Comparison of ENCODE assay signal across 12 cellular contexts in the genomic region with DNA sequence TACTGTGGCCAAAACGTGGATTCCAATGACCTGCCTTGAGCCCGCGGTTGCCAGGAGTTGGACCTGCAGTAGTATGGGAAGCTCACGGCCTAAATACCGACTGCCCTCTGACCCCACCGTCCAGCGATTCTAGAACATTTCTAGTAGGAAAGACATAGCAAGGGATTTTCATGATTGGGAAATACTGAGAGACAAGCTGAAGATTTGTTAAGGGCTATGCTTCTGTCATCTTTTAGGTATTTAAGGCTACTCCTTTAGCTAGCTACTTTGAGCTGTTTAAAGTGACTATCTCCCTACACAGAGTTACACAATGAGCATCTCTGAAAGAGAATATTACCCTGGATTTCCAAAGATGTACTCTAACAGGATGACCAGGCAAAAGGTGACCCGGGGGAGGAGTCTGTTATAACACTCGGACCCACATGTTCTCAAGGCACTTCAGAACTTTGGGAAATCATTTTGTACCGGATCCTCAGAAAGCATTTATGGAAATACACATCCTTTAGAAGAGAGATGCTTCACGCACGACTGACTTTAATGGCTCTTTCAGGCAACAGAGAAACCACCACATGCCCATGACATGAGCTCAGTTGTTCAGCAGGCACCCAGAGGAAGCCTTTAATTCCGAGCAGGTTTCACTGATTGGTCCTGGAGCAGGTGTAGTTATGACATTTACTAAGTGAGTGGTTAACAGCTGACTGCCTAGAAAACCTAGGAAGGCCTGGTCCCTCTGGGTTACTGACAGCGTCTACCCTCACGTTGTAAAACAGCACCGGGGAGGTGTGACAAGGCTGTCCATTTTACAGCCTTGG. TPM values are rescaled to one million over a fixed set of nuclear protein-coding genes. Genes with fewer than 3 reads are reported as not detected.
DNase-seq lines count a peak whose midpoint lies in the region; ATAC-seq, FAIRE-seq and TF ChIP-seq lines count a peak whose summit lies in the region.
"Had no signal": no experiment of that assay in that cellular context is flagged by ENCODE, and none has a peak within 500 bp of the region (broad histone marks: within the 10 kb centered on the region; RNA-seq: fewer than 3 reads in every experiment).

No MANE protein-coding gene starts in this region.

- no peak overlapping the region for H3K4me3 Mint-ChIP-seq in activated T-helper 17 cell treated with anti-CD3 and anti-CD28 coated beads, Interleukin-2, amount 50 U/mL, for 72 hours

- peaks cover 73% of the 10 kb centered on the region for H3K36me3 Mint-ChIP-seq in activated T-helper 17 cell treated with anti-CD3 and anti-CD28 coated beads, Interleukin-2, amount 50 U/mL, for 72 hours (ENCODE audit: low read depth)

- H3K9ac ChIP-seq in HepG2 (ENCODE audit: insufficient read depth, low read depth, low read length) = no peak overlapping the region

- no peak for TF ChIP-seq RAD21 in HepG2 (CRISPR knock-in tag; IDR thresholded peaks at IDR 0.05)

- no peak for TF ChIP-seq EP300 in HepG2 (IDR thresholded peaks at IDR 0.05; ENCODE audit: low read depth in 2 of 2, low read length in 2 of 2)
- no peak for TF ChIP-seq EP300 in HepG2 (CRISPR knock-in tag; IDR thresholded peaks at IDR 0.05; ENCODE audit: borderline replicate concordance)

- H3K4me1 Mint-ChIP-seq in activated T-helper 17 cell treated with anti-CD3 and anti-CD28 coated beads, Interleukin-2, amount 50 U/mL, for 72 hours = peaks cover 19% of the 10 kb centered on the region

- no peak overlapping the region for H2AFZ ChIP-seq in HepG2 (ENCODE audit: low read length)

- CTCF ChIA-PET in A673 (lab: Charles Lee) = interaction anchor here (1.0 kb wide), 1 partner anchor 30 kb away, joined by 4 read pairs; a partner anchor contains a TSS
- CTCF ChIA-PET in HepG2 (lab: Yijun Ruan, JAX; ENCODE audit: low intra/inter-chr PET ratio, low total read pairs) = no interaction called here

- POLR2A ChIA-PET in A673 (lab: Charles Lee; ENCODE audit: low non-redundant PET) = interaction anchor here (1.8 kb wide), 1 partner anchor 36 kb away, joined by 4 read pairs; no protein-coding TSS in a partner anchor
- POLR2A ChIA-PET in HepG2 (lab: Yijun Ruan, JAX) = interaction anchor here (0.9 kb wide), 1 partner anchor 30 kb away, joined by 5 read pairs; a partner anchor contains a TSS

- no peak overlapping the region for H3K4me2 ChIP-seq in HepG2 (ENCODE audit: low read depth, low read length)

- H4K20me1 ChIP-seq in HepG2 (ENCODE audit: insufficient read depth, low read length) = peaks cover 14% of the 10 kb centered on the region; the same call in 1 of the 2 replicates

- no peak for FAIRE-seq in HepG2 (lab: Jason Lieb, UNC)
- FAIRE-seq: colon had no signal

- in situ Hi-C loops in HepG2 (cut with HindIII; ENCODE audit: extremely low pct_ligation_motif_present, low pct_unique_long_range_greater_than_20kb) = no loop called here

- peak; percentile 80 for DNase-seq in A673 (ENCODE audit: low spot score)
- DNase-seq in GM04503 (ENCODE audit: low read depth) = peak; percentile 61
- DNase-seq in HepG2 (ENCODE audit: low spot score) = no peak
- DNase-seq in NCI-H1694 treated with DMSO at 0.1 percent for 48 hours (lab: John Stamatoyannopoulos, UW) = no peak
- DNase-seq: activated CD4-positive, alpha-beta T cell treated with anti-CD3 and anti-CD28 coated beads for 48 hours; DMS153 had no signal

- WGBS in HepG2 (ENCODE audit: low lambda C conversion rate) = 95% methylated on average over 16 of the region's 16 CpGs

- peak overlapping the region; percentile 52 for H3K27ac Mint-ChIP-seq in activated T-helper 17 cell treated with anti-CD3 and anti-CD28 coated beads, Interleukin-2, amount 50 U/mL, for 72 hours

- H3K27me3 ChIP-seq in A673 (replicated peaks; ENCODE audit: insufficient read depth, low read depth, low read length, poor library complexity) (no peaks in the 10 kb centered on the region), HepG2 (ENCODE audit: control insufficient read depth in 1 of 2, insufficient read depth in 2 of 2, low read length in 2 of 2) (peaks cover 0 to under 1% of the 10 kb centered on the region in 2 experiments; a peak in 1 of 5 replicates)

- H3K27me3 Mint-ChIP-seq in activated T-helper 17 cell treated with anti-CD3 and anti-CD28 coated beads, Interleukin-2, amount 50 U/mL, for 72 hours = no peaks in the 10 kb centered on the region

- H3K36me3 ChIP-seq in A673 (ENCODE audit: insufficient read depth, low read length, poor library complexity, severe bottlenecking) (peaks cover 21% of the 10 kb centered on the region), HepG2 (replicated peaks in 1 of 2; ENCODE audit: control insufficient read depth in 1 of 2, insufficient read depth in 2 of 2, low read length in 2 of 2) (peaks cover 6 to 26% of the 10 kb centered on the region in 2 experiments; a peak in 3 of 5 replicates)

- no peaks in the 10 kb centered on the region for H3K9me3 ChIP-seq in A673 (ENCODE audit: low read depth, low read length, poor library complexity, severe bottlenecking)
- no peaks in the 10 kb centered on the region for H3K9me3 ChIP-seq in HepG2 (ENCODE audit: low read length)

- TF ChIP-seq CTCF in A673 (conservative IDR thresholded peaks at IDR 0.05; ENCODE audit: low read depth, low read length) (no peak), HepG2 (CRISPR knock-in tag; IDR thresholded peaks at IDR 0.05) (no peak)

- no peaks in the 10 kb centered on the region for H3K9me3 Mint-ChIP-seq in activated T-helper 17 cell treated with anti-CD3 and anti-CD28 coated beads, Interleukin-2, amount 50 U/mL, for 72 hours

- H3K27ac ChIP-seq in A673 (ENCODE audit: low read depth, low read length, poor library complexity, severe bottlenecking) (peak overlapping the region; percentile 3), HepG2 (ENCODE audit: extremely low read length, insufficient read depth, low read length) (no peak overlapping the region)

- peaks cover 39% of the 10 kb centered on the region for H3K4me1 ChIP-seq in A673 (ENCODE audit: insufficient read depth, low read length, poor library complexity, severe bottlenecking)
- peaks cover 36% of the 10 kb centered on the region for H3K4me1 ChIP-seq in HepG2 (ENCODE audit: insufficient read depth, low read length)

- no peak for TF ChIP-seq POLR2A in HepG2 (IDR thresholded peaks at IDR 0.05; ENCODE audit: insufficient read depth in 1 of 2, low read depth in 2 of 2, low read length in 2 of 2)

- H3K79me2 ChIP-seq in HepG2 (ENCODE audit: insufficient read depth, low read length) = peaks cover 54% of the 10 kb centered on the region

- no peak overlapping the region for H3K4me3 ChIP-seq in A673 (ENCODE audit: low read depth, low read length, poor library complexity, severe bottlenecking)
- H3K4me3 ChIP-seq in HepG2 (replicated peaks in 1 of 3; ENCODE audit: insufficient read depth in 1 of 3, low read depth in 2 of 3, low read length in 3 of 3) = no peak overlapping the region
- H3K4me3 ChIP-seq: lung had no signal

- intact Hi-C loops in A673 (cut with micrococcal nuclease; ENCODE audit: unreplicated experiment) (no loop called here), HepG2 (cut with micrococcal nuclease; ENCODE audit: unreplicated experiment) (no loop called here)

- ATAC-seq in activated T-helper 17 cell treated with anti-CD3 and anti-CD28 coated beads, Interleukin-2, amount 50 U/mL, for 72 hours (replicated peaks) = no peak
- ATAC-seq in HepG2 = no peak
- no peak for ATAC-seq in GM18873 (IDR thresholded peaks at IDR 0.05; ENCODE audit: low FRiP score, unreplicated experiment)
- no peak for ATAC-seq in HG03342 (IDR thresholded peaks at IDR 0.05; ENCODE audit: unreplicated experiment)
- ATAC-seq in GM21723 (IDR thresholded peaks at IDR 0.05; ENCODE audit: unreplicated experiment) = no peak

- no TSS peak for BruUV-seq in A673 (replicated peaks; lab: Mats Ljungman, UMichigan)
- no TSS peak for BruUV-seq in HepG2 (replicated peaks; lab: Mats Ljungman, UMichigan)

RNA-seq across cellular contexts. Expression of a gene that starts 4.2 kb away (rescaled TPM):
- total RNA-seq in A673 (2021) (35.4 and 39.8 TPM in 2 replicates), HepG2 (2016; rRNA removed; fragmentation: Illumina TruSeq; extraction: Trizol) (21.0 and 34.8 TPM in 2 replicates)
- total RNA-seq in activated T-helper 17 cell treated with anti-CD3 and anti-CD28 coated beads, Interleukin-2, amount 50 U/mL, for 72 hours = 10 to 100 TPM; 21.0 to 33.2 TPM
- total RNA-seq in HepG2 (2016; cell fraction: cytosol; rRNA removed; fragmentation: Illumina TruSeq; extraction: Trizol; ENCODE audit: low read depth) = 2.3 and 2.5 TPM in 2 replicates
- 21.9 and 34.1 TPM in 2 replicates for total RNA-seq in HepG2 (2016; cell fraction: insoluble cytoplasmic fraction; rRNA removed; fragmentation: Illumina TruSeq; extraction: Trizol)
- 11.4 and 14.2 TPM in 2 replicates for total RNA-seq in HepG2 (2016; cell fraction: membrane; rRNA removed; fragmentation: Illumina TruSeq; extraction: Trizol)
- 14.8 and 16.2 TPM in 2 replicates for total RNA-seq in HepG2 (2016; cell fraction: nucleus; rRNA removed; fragmentation: Illumina TruSeq; extraction: Trizol)
- polyA plus RNA-seq in HepG2 (2011; rRNA removed) = 3.0 and 3.5 TPM in 2 replicates
- polyA plus RNA-seq in HepG2 (2011; cell fraction: cytosol; rRNA removed) = 2.5 and 3.9 TPM in 2 replicates
- polyA plus RNA-seq in HepG2 (2011; cell fraction: nucleus; rRNA removed) = 3.3 and 3.7 TPM in 2 replicates
- polyA plus RNA-seq in HepG2 (2012) = 7.9 and 9.3 TPM in 2 replicates
- polyA plus RNA-seq in HepG2 (2016; cell fraction: cytosol; fragmentation: Illumina TruSeq; extraction: Trizol; ENCODE audit: low read depth) = 1.0 and 1.3 TPM in 2 replicates
- 16.8 and 20.0 TPM in 2 replicates for polyA plus RNA-seq in HepG2 (2016; cell fraction: insoluble cytoplasmic fraction; fragmentation: Illumina TruSeq; extraction: Trizol; ENCODE audit: low read depth)
- polyA plus RNA-seq in HepG2 (2016; cell fraction: membrane; fragmentation: Illumina TruSeq; extraction: Trizol; ENCODE audit: low read depth) = 5.3 and 6.2 TPM in 2 replicates
- polyA plus RNA-seq in HepG2 (2016; cell fraction: nucleus; fragmentation: Illumina TruSeq; extraction: Trizol; ENCODE audit: insufficient read depth, low read depth) = 13.8 and 14.6 TPM in 2 replicates
- polyA minus RNA-seq in HepG2 (2011; rRNA and poly(A)+ RNA removed; ENCODE audit: low replicate concordance) = 5.3 and 11.8 TPM in 2 replicates
- polyA minus RNA-seq in HepG2 (2011; cell fraction: cytosol; rRNA and poly(A)+ RNA removed) = 7.2 and 8.6 TPM in 2 replicates
- 9.8 and 9.9 TPM in 2 replicates for polyA minus RNA-seq in HepG2 (2011; cell fraction: nucleus; rRNA and poly(A)+ RNA removed)

RNA-seq across cellular contexts. Expression of a gene that starts 4.5 kb away (rescaled TPM):
- total RNA-seq in A673 (2021) = 48.6 and 51.0 TPM in 2 replicates
- 10 to 100 TPM; 30.9 to 39.9 TPM for total RNA-seq in activated T-helper 17 cell treated with anti-CD3 and anti-CD28 coated beads, Interleukin-2, amount 50 U/mL, for 72 hours
- total RNA-seq in HepG2 (2016; rRNA removed; fragmentation: Illumina TruSeq; extraction: Trizol) = 25.1 and 25.2 TPM in 2 replicates
- total RNA-seq in HepG2 (2016; cell fraction: cytosol; rRNA removed; fragmentation: Illumina TruSeq; extraction: Trizol; ENCODE audit: low read depth) = 29.4 and 38.9 TPM in 2 replicates
- total RNA-seq in HepG2 (2016; cell fraction: insoluble cytoplasmic fraction; rRNA removed; fragmentation: Illumina TruSeq; extraction: Trizol) = 25.7 and 29.2 TPM in 2 replicates
- 46.6 and 48.0 TPM in 2 replicates for total RNA-seq in HepG2 (2016; cell fraction: membrane; rRNA removed; fragmentation: Illumina TruSeq; extraction: Trizol)
- total RNA-seq in HepG2 (2016; cell fraction: nucleus; rRNA removed; fragmentation: Illumina TruSeq; extraction: Trizol) = 11.0 and 15.0 TPM in 2 replicates
- 10.9 and 14.0 TPM in 2 replicates for polyA plus RNA-seq in HepG2 (2011; rRNA removed)
- 10.2 and 14.5 TPM in 2 replicates for polyA plus RNA-seq in HepG2 (2011; cell fraction: cytosol; rRNA removed)
- polyA plus RNA-seq in HepG2 (2011; cell fraction: nucleus; rRNA removed) = 2.6 and 3.1 TPM in 2 replicates
- polyA plus RNA-seq in HepG2 (2012) = 25.7 and 32.6 TPM in 2 replicates
- 63.7 and 73.8 TPM in 2 replicates for polyA plus RNA-seq in HepG2 (2016; cell fraction: cytosol; fragmentation: Illumina TruSeq; extraction: Trizol; ENCODE audit: low read depth)
- polyA plus RNA-seq in HepG2 (2016; cell fraction: insoluble cytoplasmic fraction; fragmentation: Illumina TruSeq; extraction: Trizol; ENCODE audit: low read depth) = 33.7 and 39.8 TPM in 2 replicates
- polyA plus RNA-seq in HepG2 (2016; cell fraction: membrane; fragmentation: Illumina TruSeq; extraction: Trizol; ENCODE audit: low read depth) = 52.0 and 59.9 TPM in 2 replicates
- polyA plus RNA-seq in HepG2 (2016; cell fraction: nucleus; fragmentation: Illumina TruSeq; extraction: Trizol; ENCODE audit: insufficient read depth, low read depth) = 21.5 and 21.7 TPM in 2 replicates
- polyA minus RNA-seq in HepG2 (2011; rRNA and poly(A)+ RNA removed; ENCODE audit: low replicate concordance) = 4.7 and 5.1 TPM in 2 replicates
- 3.6 and 6.4 TPM in 2 replicates for polyA minus RNA-seq in HepG2 (2011; cell fraction: cytosol; rRNA and poly(A)+ RNA removed)
- 10.1 and 11.3 TPM in 2 replicates for polyA minus RNA-seq in HepG2 (2011; cell fraction: nucleus; rRNA and poly(A)+ RNA removed)

RNA-seq across cellular contexts. Expression of a gene that starts 29.3 kb away (rescaled TPM):
- total RNA-seq in A673 (2021) = 19.3 and 23.6 TPM in 2 replicates
- total RNA-seq in activated T-helper 17 cell treated with anti-CD3 and anti-CD28 coated beads, Interleukin-2, amount 50 U/mL, for 72 hours = 10 to 100 TPM in 1 of 2 donors, 1 to 10 TPM in 1; 7.0 to 17.2 TPM
- 12.2 and 13.6 TPM in 2 replicates for total RNA-seq in HepG2 (2016; rRNA removed; fragmentation: Illumina TruSeq; extraction: Trizol)
- total RNA-seq in HepG2 (2016; cell fraction: cytosol; rRNA removed; fragmentation: Illumina TruSeq; extraction: Trizol; ENCODE audit: low read depth) = 4.0 and 5.2 TPM in 2 replicates
- 12.4 and 14.5 TPM in 2 replicates for total RNA-seq in HepG2 (2016; cell fraction: insoluble cytoplasmic fraction; rRNA removed; fragmentation: Illumina TruSeq; extraction: Trizol)
- total RNA-seq in HepG2 (2016; cell fraction: membrane; rRNA removed; fragmentation: Illumina TruSeq; extraction: Trizol) = 8.3 and 9.6 TPM in 2 replicates
- 10.4 and 11.7 TPM in 2 replicates for total RNA-seq in HepG2 (2016; cell fraction: nucleus; rRNA removed; fragmentation: Illumina TruSeq; extraction: Trizol)
- polyA plus RNA-seq in HepG2 (2011; rRNA removed) = 6.5 and 9.8 TPM in 2 replicates
- polyA plus RNA-seq in HepG2 (2011; cell fraction: cytosol; rRNA removed) = 6.4 and 11.5 TPM in 2 replicates
- 26.1 and 31.2 TPM in 2 replicates for polyA plus RNA-seq in HepG2 (2011; cell fraction: nucleus; rRNA removed)
- 4.0 and 8.4 TPM in 2 replicates for polyA plus RNA-seq in HepG2 (2012)
- polyA plus RNA-seq in HepG2 (2016; cell fraction: cytosol; fragmentation: Illumina TruSeq; extraction: Trizol; ENCODE audit: low read depth) = 3.9 and 4.4 TPM in 2 replicates
- 12.0 and 13.1 TPM in 2 replicates for polyA plus RNA-seq in HepG2 (2016; cell fraction: insoluble cytoplasmic fraction; fragmentation: Illumina TruSeq; extraction: Trizol; ENCODE audit: low read depth)
- polyA plus RNA-seq in HepG2 (2016; cell fraction: membrane; fragmentation: Illumina TruSeq; extraction: Trizol; ENCODE audit: low read depth) = 6.7 and 7.2 TPM in 2 replicates
- 13.5 and 14.3 TPM in 2 replicates for polyA plus RNA-seq in HepG2 (2016; cell fraction: nucleus; fragmentation: Illumina TruSeq; extraction: Trizol; ENCODE audit: insufficient read depth, low read depth)
- polyA minus RNA-seq in HepG2 (2011; rRNA and poly(A)+ RNA removed; ENCODE audit: low replicate concordance) = 14.6 and 19.9 TPM in 2 replicates
- polyA minus RNA-seq in HepG2 (2011; cell fraction: cytosol; rRNA and poly(A)+ RNA removed) = 4.6 and 4.7 TPM in 2 replicates
- 15.8 and 16.6 TPM in 2 replicates for polyA minus RNA-seq in HepG2 (2011; cell fraction: nucleus; rRNA and poly(A)+ RNA removed)

RNA-seq across cellular contexts. Expression of a gene that starts 35.6 kb away (rescaled TPM):
- total RNA-seq in A673 (2021) = 118 and 183 TPM in 2 replicates
- total RNA-seq in activated T-helper 17 cell treated with anti-CD3 and anti-CD28 coated beads, Interleukin-2, amount 50 U/mL, for 72 hours = 10 to 100 TPM in 1 of 2 donors, 1 to 10 TPM in 1; 4.5 to 13.4 TPM
- 82.3 and 92.4 TPM in 2 replicates for total RNA-seq in HepG2 (2016; rRNA removed; fragmentation: Illumina TruSeq; extraction: Trizol)
- total RNA-seq in HepG2 (2016; cell fraction: cytosol; rRNA removed; fragmentation: Illumina TruSeq; extraction: Trizol; ENCODE audit: low read depth) = 35.0 and 38.6 TPM in 2 replicates
- 77.0 and 90.7 TPM in 2 replicates for total RNA-seq in HepG2 (2016; cell fraction: insoluble cytoplasmic fraction; rRNA removed; fragmentation: Illumina TruSeq; extraction: Trizol)
- total RNA-seq in HepG2 (2016; cell fraction: membrane; rRNA removed; fragmentation: Illumina TruSeq; extraction: Trizol) = 39.1 and 44.5 TPM in 2 replicates
- total RNA-seq in HepG2 (2016; cell fraction: nucleus; rRNA removed; fragmentation: Illumina TruSeq; extraction: Trizol) = 55.0 and 62.1 TPM in 2 replicates
- polyA plus RNA-seq in HepG2 (2011; rRNA removed) = 179 and 217 TPM in 2 replicates
- 94.2 and 257 TPM in 2 replicates for polyA plus RNA-seq in HepG2 (2011; cell fraction: cytosol; rRNA removed)
- 634 and 1,191 TPM in 2 replicates for polyA plus RNA-seq in HepG2 (2011; cell fraction: nucleus; rRNA removed)
- polyA plus RNA-seq in HepG2 (2012) = 136 and 210 TPM in 2 replicates
- polyA plus RNA-seq in HepG2 (2016; cell fraction: cytosol; fragmentation: Illumina TruSeq; extraction: Trizol; ENCODE audit: low read depth) = 60.2 and 68.2 TPM in 2 replicates
- polyA plus RNA-seq in HepG2 (2016; cell fraction: insoluble cytoplasmic fraction; fragmentation: Illumina TruSeq; extraction: Trizol; ENCODE audit: low read depth) = 156 and 198 TPM in 2 replicates
- polyA plus RNA-seq in HepG2 (2016; cell fraction: membrane; fragmentation: Illumina TruSeq; extraction: Trizol; ENCODE audit: low read depth) = 60.4 and 60.5 TPM in 2 replicates
- 164 and 170 TPM in 2 replicates for polyA plus RNA-seq in HepG2 (2016; cell fraction: nucleus; fragmentation: Illumina TruSeq; extraction: Trizol; ENCODE audit: insufficient read depth, low read depth)
- polyA minus RNA-seq in HepG2 (2011; rRNA and poly(A)+ RNA removed; ENCODE audit: low replicate concordance) = 111 and 125 TPM in 2 replicates
- 96.8 and 156 TPM in 2 replicates for polyA minus RNA-seq in HepG2 (2011; cell fraction: cytosol; rRNA and poly(A)+ RNA removed)
- 34.2 and 39.0 TPM in 2 replicates for polyA minus RNA-seq in HepG2 (2011; cell fraction: nucleus; rRNA and poly(A)+ RNA removed)

Comparison
In these comparisons a context has a peak if more than half of its experiments do, and no peak if none do; other contexts are left out.
1. DNase-seq: peak in A673 (single experiment) and GM04503 (single experiment); none in HepG2 (single experiment) and NCI-H1694 treated with DMSO at 0.1 percent for 48 hours (single experiment).